8 cellular contexts compared by ENCODE assay signal in the genomic region with DNA sequence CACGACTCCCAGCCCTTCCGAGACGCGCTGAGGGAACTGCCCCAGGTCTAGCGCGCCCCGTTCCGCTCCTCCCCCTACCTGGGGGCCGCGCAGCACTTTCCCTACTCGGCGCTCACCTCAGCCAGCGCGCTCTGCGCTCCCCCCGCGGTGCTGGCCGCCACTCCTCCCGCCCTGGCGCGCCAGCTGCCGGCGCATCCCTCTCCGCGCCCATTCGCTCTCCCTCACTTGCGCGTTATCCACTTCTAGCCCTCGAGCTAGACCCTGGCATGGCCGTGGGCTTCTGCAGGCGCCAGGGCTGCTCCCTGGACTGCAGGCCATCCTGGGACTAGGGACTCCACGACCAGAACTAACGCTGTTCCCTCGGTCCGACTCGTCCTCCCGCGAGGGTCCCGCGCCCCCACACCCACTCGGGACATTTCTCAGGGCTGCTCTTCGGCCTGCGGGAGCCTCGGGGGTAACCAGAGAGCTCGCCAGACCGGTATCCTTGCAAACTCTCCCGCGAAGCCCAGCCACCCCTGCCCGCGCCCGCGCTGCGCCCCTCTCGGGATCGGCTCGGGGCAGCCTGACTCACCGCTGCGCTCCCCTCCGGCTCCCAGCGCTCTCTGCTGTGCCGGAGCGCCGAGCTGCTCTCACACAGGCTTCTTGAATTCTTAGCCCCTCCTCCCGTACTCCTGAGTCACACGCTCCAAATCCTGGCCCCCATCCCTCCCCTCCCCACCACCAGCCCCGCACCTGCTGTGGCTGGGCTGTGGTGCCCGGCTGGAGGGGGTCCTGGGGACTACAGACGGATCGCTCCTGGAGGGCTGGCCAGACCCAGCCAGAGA. TPM values are rescaled to one million over a fixed set of nuclear protein-coding genes. Genes with fewer than 3 reads are reported as not detected.
A peak's percentile ranks its signal among the peaks of the same experiment; 100 is the strongest.
DNase-seq lines count a peak whose midpoint lies in the region; ATAC-seq and TF ChIP-seq lines count a peak whose summit lies in the region.

A gene (minus strand): TSS at position 617 of the 824 bp plus-strand sequence. CDS start 51,454 bp downstream, outside the sequence.

- H3K4me3 Mint-ChIP-seq in T-cell, result no peak within 1 kb of the TSS

- peak within 1 kb of the TSS in 1 of 2 donors; percentile 17 for H3K27ac Mint-ChIP-seq in T-cell

- no peaks in the 10 kb centered on the region for H3K9me3 Mint-ChIP-seq in T-cell

- H3K4me1 ChIP-seq in transverse colon, result peaks cover 0 to 13% (median 6%) of the 10 kb centered on the region in 4 donors

- in situ Hi-C loops in transverse colon (cut with MboI; ENCODE audit: low pct_ligation_motif_present in 1 of 4, low pct_unique_long_range_greater_than_20kb in 1 of 4, low sequenced_read_pairs in 3 of 4), result no loop called here

- CTCF ChIA-PET in T-cell (lab: Charles Lee), result no interaction called here

- no peak for TF ChIP-seq EP300 in transverse colon (IDR thresholded peaks at IDR 0.05; ENCODE audit: low read depth)

- TF ChIP-seq CTCF in transverse colon (IDR thresholded peaks at IDR 0.05), result no peak

- H3K27me3 ChIP-seq in transverse colon, result peaks cover 40% of the 10 kb centered on the region

- no peaks in the 10 kb centered on the region for H3K36me3 Mint-ChIP-seq in T-cell

- peak within 1 kb of the TSS; percentile 21 to 61 (median 56) for H3K27ac ChIP-seq in transverse colon

- intact Hi-C loops in transverse colon (cut with DNase I; ENCODE audit: low total_unique reads), result no loop called here

- no peak for TF ChIP-seq POLR2A in transverse colon (IDR thresholded peaks at IDR 0.05)

- ATAC-seq in T-cell (replicated peaks in 1 of 4) (no peak), GM19395 (IDR thresholded peaks at IDR 0.05; ENCODE audit: unreplicated experiment) (no peak)

- DNase-seq in NCI-H1092 treated with DMSO at 0.1 percent for 48 hours (lab: John Stamatoyannopoulos, UW), result peak; percentile 14
- DNase-seq in NCI-H1092 (lab: John Stamatoyannopoulos, UW), result no peak
- DNase-seq in astrocyte of the hippocampus (ENCODE audit: low read depth, low spot score), result peak; percentile 82
- peak; percentile 89 for DNase-seq in iPS-NIHi7 (ENCODE audit: extremely low spot score)
- DNase-seq in transverse colon, result no peak
- DNase-seq in T-cell, result no peak
- DNase-seq in H4 (ENCODE audit: low spot score), result no peak

- POLR2A ChIA-PET in T-cell (lab: Charles Lee), result no interaction called here

- H3K4me3 ChIP-seq in transverse colon, result peak within 1 kb of the TSS; percentile 1 to 42 (median 32)

- 12 to 33% methylated on average over 3 to 68 of the region's 69 CpGs for WGBS in transverse colon (ENCODE audit: low coverage in 1 of 2), 2 donors

- H3K27me3 Mint-ChIP-seq in T-cell, result peaks cover 33 to 47% of the 10 kb centered on the region in 2 donors

- H3K9me3 ChIP-seq in transverse colon, result no peaks in the 10 kb centered on the region

- H3K4me1 Mint-ChIP-seq in T-cell, result no peaks in the 10 kb centered on the region

- H3K36me3 ChIP-seq in transverse colon, result no peaks in the 10 kb centered on the region

RNA-seq across cellular contexts. Expression of the gene that starts here (rescaled TPM):
- total RNA-seq in transverse colon, result 1 to 10 TPM in 1 of 4 donors, not detected in 3; 4.5 TPM
- not detected for total RNA-seq in T-cell
- total RNA-seq in H4 (2014; rRNA removed; shearing (Covaris generic)), result not detected in 2 replicates

Comparison
In these comparisons a context has a peak if more than half of its experiments do, and no peak if none do; other contexts are left out.
1. DNase-seq: peak in NCI-H1092 treated with DMSO at 0.1 percent for 48 hours (single experiment), astrocyte of the hippocampus (single experiment) and iPS-NIHi7 (single experiment); none in NCI-H1092 (single experiment), transverse colon (single experiment), T-cell (0 of 34) and H4 (single experiment).